In genomic region chr10:30051220-30051619, GRCh38 we compare ENCODE assay signal across 24 cellular contexts. TPM values are rescaled to one million over a fixed set of nuclear protein-coding genes. Genes with fewer than 3 reads are reported as not detected.
"Had no signal": no experiment of that assay in that cellular context is flagged by ENCODE, and none has a peak within 500 bp of the region (broad histone marks: within the 10 kb centered on the region; RNA-seq: fewer than 3 reads in every experiment).

No MANE protein-coding gene starts in this region.

- H3K36me3 ChIP-seq: right lobe of liver, transverse colon had no signal

- H3K27ac ChIP-seq: body of pancreas, cardiac muscle cell, gastroesophageal sphincter, right lobe of liver, transverse colon had no signal

- H3K27me3 ChIP-seq: body of pancreas, cardiac muscle cell, gastroesophageal sphincter, right lobe of liver, transverse colon had no signal

- H3K4me3 ChIP-seq: body of pancreas, cardiac muscle cell, gastroesophageal sphincter, right lobe of liver, skin epidermis, transverse colon had no signal

- H3K9me3 ChIP-seq: body of pancreas, gastroesophageal sphincter, right lobe of liver, transverse colon had no signal

- DNase-seq: activated B cell treated with CpG ODN at 0.5 μM for 24 hours; activated CD4-positive, alpha-beta T cell treated with anti-CD3 and anti-CD28 coated beads for 36 hours; activated CD4-positive, alpha-beta T cell treated with anti-CD3 and anti-CD28 coated beads, Interleukin-2, amount 50 U/mL, for 4 hours; activated CD8-positive, alpha-beta memory T cell treated with anti-CD3 and anti-CD28 coated beads for 24 hours; activated CD8-positive, alpha-beta memory T cell treated with anti-CD3 and anti-CD28 coated beads, Interleukin-2, amount 50 U/mL, for 4 hours; activated naive CD4-positive, alpha-beta T cell; activated naive CD8-positive, alpha-beta T cell treated with anti-CD3 and anti-CD28 coated beads, Interleukin-2, amount 10 ng/mL, durations not matched to agents 7 days and 5 days; activated T-cell treated with anti-CD3 and anti-CD28 coated beads, Interleukin-2, amount 50 U/mL, for 4 hours; anterior cingulate cortex; body of pancreas; effector CD4-positive, alpha-beta T cell; head of caudate nucleus; islet precursor cell; left cardiac atrium; occipital lobe; right lobe of liver; stimulated activated CD4-positive, alpha-beta T cell treated with anti-CD3 and anti-CD28 coated beads, Interleukin-1b, Interleukin-23, amount 100 ng/mL, for 48 hours; T1000; transverse colon had no signal

- ATAC-seq: activated CD4-positive, alpha-beta T cell treated with anti-CD3 and anti-CD28 coated beads for 36 hours; activated T-cell treated with anti-CD3 and anti-CD28 coated beads, Interleukin-2, amount 50 U/mL, for 4 hours; body of pancreas; esophagus mucosa; gastroesophageal sphincter; left cardiac atrium; right lobe of liver; stimulated activated effector memory CD8-positive, alpha-beta T cell treated with anti-CD3 and anti-CD28 coated beads, Interleukin-12 subunit alpha, Interleukin-12 subunit beta, amount 100 ng/mL, for 72 hours had no signal

- H3K4me1 ChIP-seq: body of pancreas, right lobe of liver had no signal

RNA-seq across cellular contexts. Expression of gene JCAD, which starts 8.2 kb away (rescaled TPM):
- total RNA-seq: activated B cell treated with CpG ODN at 0.5 μM for 24 hours; activated CD4-positive, alpha-beta T cell treated with anti-CD3 and anti-CD28 coated beads for 36 hours had no signal
